8 cellular contexts compared by ENCODE assay signal in genomic region chr1:110554871-110555801, GRCh38. TPM values are rescaled to one million over a fixed set of nuclear protein-coding genes. Genes with fewer than 3 reads are reported as not detected.
DNase-seq lines count a peak whose midpoint lies in the region; ATAC-seq and TF ChIP-seq lines count a peak whose summit lies in the region.

No MANE protein-coding gene starts in this region.

- peak overlapping the region in 1 of 2 donors; percentile 59 for H3K4me3 Mint-ChIP-seq in CD14-positive monocyte

- H3K9me3 Mint-ChIP-seq in CD14-positive monocyte, result peaks cover 0 to 2% (median 0%) of the 10 kb centered on the region in 7 donors

- WGBS in mesodermal cell (ENCODE audit: insufficient coverage in 2 of 2), 2 experiments, result 12 to 17% methylated on average over 44 to 49 of the region's 53 CpGs

- H3K9me3 ChIP-seq in effector memory CD4-positive, alpha-beta T cell (ENCODE audit: control insufficient read depth, low read length), result no peaks in the 10 kb centered on the region
- H3K9me3 ChIP-seq in mesodermal cell (ENCODE audit: control insufficient read depth, low read length), result no peaks in the 10 kb centered on the region

- H3K27ac ChIP-seq in effector memory CD4-positive, alpha-beta T cell (ENCODE audit: insufficient read depth, low read length, poor library complexity, severe bottlenecking), result no peak overlapping the region
- H3K27ac ChIP-seq in mesodermal cell (ENCODE audit: low read depth, low read length, severe bottlenecking), result no peak overlapping the region

- H3K27me3 Mint-ChIP-seq in CD14-positive monocyte (ENCODE audit: low read depth in 3 of 3), result peaks cover 41 to 65% (median 57%) of the 10 kb centered on the region in 3 donors

- H3K27ac Mint-ChIP-seq in CD14-positive monocyte, result no peak overlapping the region

- peaks cover 16% of the 10 kb centered on the region for H3K27me3 ChIP-seq in effector memory CD4-positive, alpha-beta T cell (replicated peaks; ENCODE audit: control insufficient read depth, insufficient read depth, low read length, poor library complexity, severe bottlenecking)

- peak; percentile 51 for ATAC-seq in HG03280 (IDR thresholded peaks at IDR 0.05; ENCODE audit: unreplicated experiment)
- no peak for ATAC-seq in GM18861 (IDR thresholded peaks at IDR 0.05; ENCODE audit: unreplicated experiment)
- no peak for ATAC-seq in GM21515 (IDR thresholded peaks at IDR 0.05; ENCODE audit: unreplicated experiment)

- intact Hi-C loops in CD14-positive monocyte (cut with micrococcal nuclease), result no loop called here

- H3K4me3 ChIP-seq in effector memory CD4-positive, alpha-beta T cell (ENCODE audit: insufficient read depth, low read depth, low read length, poor library complexity, severe bottlenecking), result peak overlapping the region; percentile 46
- H3K4me3 ChIP-seq in mesodermal cell (ENCODE audit: extremely low read depth, insufficient read depth, low read length, poor library complexity, severe bottlenecking), result peak overlapping the region; percentile 18

- no peaks in the 10 kb centered on the region for H3K4me1 ChIP-seq in effector memory CD4-positive, alpha-beta T cell (ENCODE audit: control insufficient read depth, insufficient read depth, low read length, poor library complexity, severe bottlenecking)
- H3K4me1 ChIP-seq in mesodermal cell (ENCODE audit: control insufficient read depth, insufficient read depth, low read length, poor library complexity, severe bottlenecking), result no peaks in the 10 kb centered on the region

- no peak for DNase-seq in CD14-positive monocyte (ENCODE audit: low spot score)
- peak; percentile 13 to 36 for DNase-seq in activated CD8-positive, alpha-beta memory T cell treated with anti-CD3 and anti-CD28 coated beads for 1 hour (ENCODE audit: extremely low read depth in 1 of 2, low read depth in 1 of 2)
- peak; percentile 13 to 19 (median 18) for DNase-seq in effector memory CD4-positive, alpha-beta T cell
- DNase-seq in stimulated activated CD8-positive, alpha-beta memory T cell treated with anti-CD3 and anti-CD28 coated beads, Interleukin-2, amount 100 ng/mL, for 48 hours (ENCODE audit: low read depth in 2 of 2), result peak; percentile 36 to 48

- peak; percentile 81 for TF ChIP-seq CTCF in CD14-positive monocyte (IDR thresholded peaks at IDR 0.05)

- H3K4me1 Mint-ChIP-seq in CD14-positive monocyte, result no peaks in the 10 kb centered on the region

- H3K36me3 Mint-ChIP-seq in CD14-positive monocyte, result no peaks in the 10 kb centered on the region

- no peaks in the 10 kb centered on the region for H3K36me3 ChIP-seq in effector memory CD4-positive, alpha-beta T cell (ENCODE audit: control insufficient read depth, insufficient read depth, low read length)
- H3K36me3 ChIP-seq in mesodermal cell (ENCODE audit: control insufficient read depth, insufficient read depth, low read length), result no peaks in the 10 kb centered on the region

RNA-seq across cellular contexts. Expression of gene KCNA10, which starts 36.2 kb away (rescaled TPM):
- polyA plus RNA-seq in CD14-positive monocyte, result not detected
- polyA plus RNA-seq in mesodermal cell (2013, experiment 1 of 2), result not detected
- not detected for polyA plus RNA-seq in mesodermal cell (2013, experiment 2 of 2)

RNA-seq across cellular contexts. Expression of gene KCNA2, which starts 51.0 kb away (rescaled TPM):
- not detected for polyA plus RNA-seq in CD14-positive monocyte
- 1.3 TPM for polyA plus RNA-seq in mesodermal cell (2013, experiment 1 of 2)
- 0.61 TPM for polyA plus RNA-seq in mesodermal cell (2013, experiment 2 of 2)
